2 cellular contexts compared by ENCODE assay signal in the genomic region with DNA sequence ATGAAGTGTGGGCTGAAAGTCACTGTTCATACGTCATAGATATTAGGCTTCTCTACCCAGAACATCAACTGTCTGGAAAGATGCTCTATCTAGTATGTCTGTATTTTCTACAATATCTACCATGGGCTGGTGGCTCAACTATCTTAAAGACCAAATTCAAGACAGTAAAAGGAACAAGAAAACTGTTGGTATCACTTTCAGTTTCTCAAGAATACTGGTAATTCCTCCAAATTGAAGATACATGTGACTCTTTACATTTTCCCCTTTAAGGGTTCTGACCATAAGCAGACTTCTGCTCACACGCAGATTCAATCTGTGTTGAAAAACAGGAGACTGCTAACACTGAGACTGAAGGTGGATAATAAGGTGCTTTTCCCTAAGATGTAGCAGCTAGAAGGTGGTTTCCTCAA.
TF ChIP-seq lines count a peak whose summit lies in the region.

No MANE protein-coding gene starts in this region.

TF ChIP-seq in liver, 16 proteins besides CTCF, POLR2A, EP300 and RAD21 (continued from another document):
- no peak for TF ChIP-seq RXRA (IDR thresholded peaks at IDR 0.05)
- no peak for TF ChIP-seq YY1 (IDR thresholded peaks at IDR 0.05)
- no peak for TF ChIP-seq FOXA2 (IDR thresholded peaks at IDR 0.05)
- TF ChIP-seq, protein P1, sequence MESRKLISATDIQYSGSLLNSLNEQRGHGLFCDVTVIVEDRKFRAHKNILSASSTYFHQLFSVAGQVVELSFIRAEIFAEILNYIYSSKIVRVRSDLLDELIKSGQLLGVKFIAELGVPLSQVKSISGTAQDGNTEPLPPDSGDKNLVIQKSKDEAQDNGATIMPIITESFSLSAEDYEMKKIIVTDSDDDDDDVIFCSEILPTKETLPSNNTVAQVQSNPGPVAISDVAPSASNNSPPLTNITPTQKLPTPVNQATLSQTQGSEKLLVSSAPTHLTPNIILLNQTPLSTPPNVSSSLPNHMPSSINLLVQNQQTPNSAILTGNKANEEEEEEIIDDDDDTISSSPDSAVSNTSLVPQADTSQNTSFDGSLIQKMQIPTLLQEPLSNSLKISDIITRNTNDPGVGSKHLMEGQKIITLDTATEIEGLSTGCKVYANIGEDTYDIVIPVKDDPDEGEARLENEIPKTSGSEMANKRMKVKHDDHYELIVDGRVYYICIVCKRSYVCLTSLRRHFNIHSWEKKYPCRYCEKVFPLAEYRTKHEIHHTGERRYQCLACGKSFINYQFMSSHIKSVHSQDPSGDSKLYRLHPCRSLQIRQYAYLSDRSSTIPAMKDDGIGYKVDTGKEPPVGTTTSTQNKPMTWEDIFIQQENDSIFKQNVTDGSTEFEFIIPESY (IDR thresholded peaks at IDR 0.05): no peak
TF ChIP-seq in liver: peak in this region for 0.

TF ChIP-seq in HepG2, 621 proteins besides CTCF, POLR2A, EP300 and RAD21 (continued from another document):
- TF ChIP-seq, protein P2, sequence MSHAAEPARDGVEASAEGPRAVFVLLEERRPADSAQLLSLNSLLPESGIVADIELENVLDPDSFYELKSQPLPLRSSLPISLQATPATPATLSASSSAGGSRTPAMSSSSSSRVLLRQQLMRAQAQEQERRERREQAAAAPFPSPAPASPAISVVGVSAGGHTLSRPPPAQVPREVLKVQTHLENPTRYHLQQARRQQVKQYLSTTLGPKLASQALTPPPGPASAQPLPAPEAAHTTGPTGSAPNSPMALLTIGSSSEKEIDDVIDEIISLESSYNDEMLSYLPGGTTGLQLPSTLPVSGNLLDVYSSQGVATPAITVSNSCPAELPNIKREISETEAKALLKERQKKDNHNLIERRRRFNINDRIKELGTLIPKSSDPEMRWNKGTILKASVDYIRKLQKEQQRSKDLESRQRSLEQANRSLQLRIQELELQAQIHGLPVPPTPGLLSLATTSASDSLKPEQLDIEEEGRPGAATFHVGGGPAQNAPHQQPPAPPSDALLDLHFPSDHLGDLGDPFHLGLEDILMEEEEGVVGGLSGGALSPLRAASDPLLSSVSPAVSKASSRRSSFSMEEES (CRISPR knock-in tag; IDR thresholded peaks at IDR 0.05): no peak
- TF ChIP-seq NPAS2 (CRISPR knock-in tag; IDR thresholded peaks at IDR 0.05; ENCODE audit: borderline replicate concordance): no peak
- TF ChIP-seq, protein P3, sequence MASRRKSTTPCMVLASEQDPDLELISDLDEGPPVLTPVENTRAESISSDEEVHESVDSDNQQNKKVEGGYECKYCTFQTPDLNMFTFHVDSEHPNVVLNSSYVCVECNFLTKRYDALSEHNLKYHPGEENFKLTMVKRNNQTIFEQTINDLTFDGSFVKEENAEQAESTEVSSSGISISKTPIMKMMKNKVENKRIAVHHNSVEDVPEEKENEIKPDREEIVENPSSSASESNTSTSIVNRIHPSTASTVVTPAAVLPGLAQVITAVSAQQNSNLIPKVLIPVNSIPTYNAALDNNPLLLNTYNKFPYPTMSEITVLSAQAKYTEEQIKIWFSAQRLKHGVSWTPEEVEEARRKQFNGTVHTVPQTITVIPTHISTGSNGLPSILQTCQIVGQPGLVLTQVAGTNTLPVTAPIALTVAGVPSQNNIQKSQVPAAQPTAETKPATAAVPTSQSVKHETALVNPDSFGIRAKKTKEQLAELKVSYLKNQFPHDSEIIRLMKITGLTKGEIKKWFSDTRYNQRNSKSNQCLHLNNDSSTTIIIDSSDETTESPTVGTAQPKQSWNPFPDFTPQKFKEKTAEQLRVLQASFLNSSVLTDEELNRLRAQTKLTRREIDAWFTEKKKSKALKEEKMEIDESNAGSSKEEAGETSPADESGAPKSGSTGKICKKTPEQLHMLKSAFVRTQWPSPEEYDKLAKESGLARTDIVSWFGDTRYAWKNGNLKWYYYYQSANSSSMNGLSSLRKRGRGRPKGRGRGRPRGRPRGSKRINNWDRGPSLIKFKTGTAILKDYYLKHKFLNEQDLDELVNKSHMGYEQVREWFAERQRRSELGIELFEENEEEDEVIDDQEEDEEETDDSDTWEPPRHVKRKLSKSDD (CRISPR knock-in tag; IDR thresholded peaks at IDR 0.05; ENCODE audit: low read depth): no peak
- no peak for TF ChIP-seq CEBPZ (IDR thresholded peaks at IDR 0.05; ENCODE audit: low read length)
- TF ChIP-seq FOSL1 (CRISPR knock-in tag; IDR thresholded peaks at IDR 0.05; ENCODE audit: borderline replicate concordance): no peak
- TF ChIP-seq PHB2 (IDR thresholded peaks at IDR 0.05; ENCODE audit: partially characterized antibody): no peak
- TF ChIP-seq SRSF4 (IDR thresholded peaks at IDR 0.05; ENCODE audit: low read depth, low read length, poor library complexity, severe bottlenecking): no peak
